Comparison of ENCODE assay signal across 33 cellular contexts in the genomic region with DNA sequence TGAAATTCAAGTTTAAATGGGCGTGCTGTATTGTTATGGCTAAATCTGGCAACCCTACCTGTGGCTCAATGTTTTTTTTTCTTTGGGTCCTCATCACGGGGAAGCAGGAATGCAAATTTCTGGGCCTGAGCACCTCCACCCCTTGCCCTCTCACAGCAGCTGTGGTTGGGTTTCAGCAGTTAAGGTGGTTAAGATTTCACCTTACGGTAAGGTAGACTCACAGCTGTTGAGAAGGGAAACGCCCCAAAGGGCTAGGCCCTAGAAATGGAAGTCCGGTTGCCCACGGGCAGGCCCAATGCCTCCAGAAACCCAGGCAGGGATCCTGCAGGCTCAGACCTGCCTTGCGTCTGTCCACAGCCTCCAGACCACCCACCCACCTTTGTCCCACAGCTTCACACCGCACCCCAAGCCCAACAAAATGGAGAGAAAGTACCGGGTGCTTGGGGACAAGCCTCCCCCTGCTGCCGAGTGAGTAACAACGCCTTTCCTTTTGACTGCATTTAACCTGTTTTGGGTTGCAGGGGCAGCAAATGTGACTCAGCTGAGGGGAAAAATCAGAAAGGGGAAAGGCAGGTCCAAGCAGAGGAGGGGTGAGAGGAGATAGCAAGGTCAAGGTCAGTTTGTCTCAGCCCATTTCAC. TPM values are rescaled to one million over a fixed set of nuclear protein-coding genes. Genes with fewer than 3 reads are reported as not detected.
A peak's percentile ranks its signal among the peaks of the same experiment; 100 is the strongest.
DNase-seq lines count a peak whose midpoint lies in the region; ATAC-seq and TF ChIP-seq lines count a peak whose summit lies in the region.
"Had no signal": no experiment of that assay in that cellular context is flagged by ENCODE, and none has a peak within 500 bp of the region (broad histone marks: within the 10 kb centered on the region; RNA-seq: fewer than 3 reads in every experiment).

No MANE protein-coding gene starts in this region.

- POLR2A ChIA-PET in GM10248 (lab: Yijun Ruan, JAX) = no interaction called here

- peaks cover 13% of the 10 kb centered on the region for H3K9me2 ChIP-seq in GM23338 (ENCODE audit: insufficient read depth)

- H3K9me3 ChIP-seq in iPS-15b (ENCODE audit: control insufficient read depth, insufficient read depth, low read length) (no peaks in the 10 kb centered on the region), prostate gland (no peaks in the 10 kb centered on the region), esophagus squamous epithelium (no peaks in the 10 kb centered on the region)
- H3K9me3 ChIP-seq: gastroesophageal sphincter, vagina had no signal

- no peaks in the 10 kb centered on the region for H3F3A ChIP-seq in GM23338 (replicated peaks; ENCODE audit: low read depth)

- no peak overlapping the region for H2AFZ ChIP-seq in GM23338
- H2AFZ ChIP-seq: hepatocyte had no signal

- H3K27me3 ChIP-seq in GM23338 (ENCODE audit: insufficient read depth) (no peaks in the 10 kb centered on the region), iPS-15b (ENCODE audit: control insufficient read depth, insufficient read depth, low read length) (no peaks in the 10 kb centered on the region), prostate gland (replicated peaks; ENCODE audit: insufficient read depth) (no peaks in the 10 kb centered on the region), esophagus squamous epithelium (no peaks in the 10 kb centered on the region)
- H3K27me3 ChIP-seq: ascending aorta, gastroesophageal sphincter, hepatocyte, vagina had no signal

- TF ChIP-seq POLR2A in prostate gland (IDR thresholded peaks at IDR 0.05) (no peak), esophagus squamous epithelium (IDR thresholded peaks at IDR 0.05) (no peak)

- intact Hi-C loops in prostate gland (cut with DNase I) = no loop called here
- intact Hi-C loops in esophagus squamous epithelium (cut with DNase I) = no loop called here

- H3K4me1 ChIP-seq in GM23338 (ENCODE audit: insufficient read depth) (no peaks in the 10 kb centered on the region), iPS-15b (ENCODE audit: control insufficient read depth, insufficient read depth, low read length) (peaks cover 10% of the 10 kb centered on the region), prostate gland (replicated peaks) (no peaks in the 10 kb centered on the region), esophagus squamous epithelium (no peaks in the 10 kb centered on the region)
- H3K4me1 ChIP-seq: A549, ascending aorta, gastroesophageal sphincter, vagina had no signal

- CTCF ChIA-PET in GM10248 (lab: Yijun Ruan, JAX) = interaction anchor here (0.9 to 4.0 kb wide), 5 partner anchors 11 to 507 kb away, joined by 3 to 15 read pairs (median 6); no protein-coding TSS in a partner anchor

- H3K9me3 Mint-ChIP-seq in GM23338 = peaks cover 4% of the 10 kb centered on the region
- H3K9me3 Mint-ChIP-seq: activated naive CD8-positive, alpha-beta T cell treated with anti-CD3 and anti-CD28 coated beads, Interleukin-2, amount 10 ng/mL, durations not matched to agents 7 days and 5 days had no signal

- no peaks in the 10 kb centered on the region for H3K79me2 ChIP-seq in GM23338 (replicated peaks; ENCODE audit: insufficient read depth)
- H3K79me2 ChIP-seq: hepatocyte had no signal

- peak; percentile 55 for DNase-seq in GM10248 (ENCODE audit: extremely low spot score)
- DNase-seq in GM23338 (ENCODE audit: low spot score) = peak; percentile 16
- peak; percentile 12 for DNase-seq in RPMI8226
- DNase-seq in prostate gland (ENCODE audit: low spot score) = no peak
- DNase-seq in esophagus squamous epithelium (lab: John Stamatoyannopoulos, UW) = no peak
- no peak for DNase-seq in NCI-H82 treated with DMSO at 0.1 percent for 48 hours (lab: John Stamatoyannopoulos, UW; ENCODE audit: unreplicated experiment)
- DNase-seq: activated CD4-positive, alpha-beta T cell treated with anti-CD3 and anti-CD28 coated beads for 48 hours; activated CD8-positive, alpha-beta memory T cell treated with anti-CD3 and anti-CD28 coated beads for 24 hours; activated effector memory CD4-positive, alpha-beta T cell treated with anti-CD3 and anti-CD28 coated beads, Interleukin-2, amount 50 U/mL, for 16 hours; activated naive CD8-positive, alpha-beta T cell treated with anti-CD3 and anti-CD28 coated beads, Interleukin-2, amount 10 ng/mL, durations not matched to agents 7 days and 5 days; CD8-positive, alpha-beta T cell; central memory CD4-positive, alpha-beta T cell; dermis blood vessel endothelial cell; EL; GOT3; left ventricle myocardium superior; naive thymus-derived CD8-positive, alpha-beta T cell; NCI-H1092 treated with DMSO at 0.1 percent for 48 hours; NCI-H2029; NCI-H774; nucleus accumbens; stimulated activated naive CD8-positive, alpha-beta T cell treated with anti-CD3 and anti-CD28 coated beads, Interleukin-15, Interleukin-2, amounts not matched to agents 100 U/mL and 50 U/mL, for 24 hours had no signal

- H3K4me2 ChIP-seq in GM23338 = no peak overlapping the region
- H3K4me2 ChIP-seq: A549, hepatocyte had no signal

- no peak overlapping the region for H3K27ac ChIP-seq in GM23338 (ENCODE audit: low read depth)
- H3K27ac ChIP-seq in prostate gland = no peak overlapping the region
- H3K27ac ChIP-seq in esophagus squamous epithelium = no peak overlapping the region
- H3K27ac ChIP-seq: A549, ascending aorta, gastroesophageal sphincter, hepatocyte, thoracic aorta, vagina had no signal

- no peaks in the 10 kb centered on the region for H4K20me1 ChIP-seq in GM23338 (replicated peaks; ENCODE audit: insufficient read depth)

- no peak overlapping the region for H3K4me3 Mint-ChIP-seq in GM23338
- H3K4me3 Mint-ChIP-seq: activated naive CD8-positive, alpha-beta T cell treated with anti-CD3 and anti-CD28 coated beads, Interleukin-2, amount 10 ng/mL, durations not matched to agents 7 days and 5 days; B cell; CD8-positive, alpha-beta T cell; mesothelial cell of epicardium; naive thymus-derived CD8-positive, alpha-beta T cell; T-helper 2 cell treated with Interferon-gamma antibody and Interleukin-4, amounts not matched to agents 5 μg/mL and 100 μg/mL, for 36 hours had no signal

- no peaks in the 10 kb centered on the region for H3K36me3 ChIP-seq in GM23338 (ENCODE audit: insufficient read depth)
- H3K36me3 ChIP-seq in iPS-15b (ENCODE audit: control insufficient read depth, insufficient read depth, low read length) = peaks cover 6% of the 10 kb centered on the region
- no peaks in the 10 kb centered on the region for H3K36me3 ChIP-seq in prostate gland
- peaks cover 0 to 57% (median 0%) of the 10 kb centered on the region in 3 donors for H3K36me3 ChIP-seq in esophagus squamous epithelium
- H3K36me3 ChIP-seq: vagina had no signal

- TF ChIP-seq CTCF in GM10248 (IDR thresholded peaks at IDR 0.05; ENCODE audit: control extremely low read depth, extremely low read depth, low read depth, missing control alignments) = no peak
- TF ChIP-seq CTCF in GM23338 (conservative IDR thresholded peaks at IDR 0.05; ENCODE audit: low read depth in 2 of 2) = peak; percentile 18 to 48; a peak in 3 of 4 replicates
- no peak for TF ChIP-seq CTCF in prostate gland (IDR thresholded peaks at IDR 0.05)
- no peak for TF ChIP-seq CTCF in esophagus squamous epithelium (IDR thresholded peaks at IDR 0.05)

- H3K4me3 ChIP-seq in GM23338 = no peak overlapping the region
- no peak overlapping the region for H3K4me3 ChIP-seq in iPS-15b (ENCODE audit: low read depth, low read length)
- H3K4me3 ChIP-seq in prostate gland = no peak overlapping the region
- H3K4me3 ChIP-seq in esophagus squamous epithelium = no peak overlapping the region
- H3K4me3 ChIP-seq: A549, ascending aorta, gastroesophageal sphincter, hepatocyte, thoracic aorta, vagina had no signal

- H3K36me3 Mint-ChIP-seq in GM23338 (ENCODE audit: low read depth) = peaks cover 35% of the 10 kb centered on the region

- peaks cover 17% of the 10 kb centered on the region for H3K4me1 Mint-ChIP-seq in GM23338

- ATAC-seq in GM23338 (peak; percentile 65), HG02678 (IDR thresholded peaks at IDR 0.05; ENCODE audit: unreplicated experiment) (no peak)
- ATAC-seq: A549; CD8-positive, alpha-beta T cell; gastroesophageal sphincter; left ventricle myocardium superior; naive thymus-derived CD8-positive, alpha-beta T cell; stimulated activated naive CD8-positive, alpha-beta T cell treated with anti-CD3 and anti-CD28 coated beads, Interleukin-15, Interleukin-2, amounts not matched to agents 100 U/mL and 50 U/mL, for 24 hours had no signal

- 78% methylated on average over 11 of the region's 11 CpGs for WGBS in prostate gland
- WGBS in esophagus squamous epithelium, 2 donors = 82 to 83% methylated on average over 6 to 8 of the region's 11 CpGs

- peak overlapping the region; percentile 24 for H3K9ac ChIP-seq in iPS-15b (ENCODE audit: low read depth, low read length)

- H3K27me3 Mint-ChIP-seq in GM23338 (ENCODE audit: insufficient read depth, low read depth, poor library complexity) = peaks cover 4% of the 10 kb centered on the region
- H3K27me3 Mint-ChIP-seq: activated naive CD8-positive, alpha-beta T cell treated with anti-CD3 and anti-CD28 coated beads, Interleukin-2, amount 10 ng/mL, durations not matched to agents 7 days and 5 days; B cell; naive thymus-derived CD8-positive, alpha-beta T cell had no signal

- H3K27ac Mint-ChIP-seq in GM23338 = peak overlapping the region; percentile 75
- H3K27ac Mint-ChIP-seq: activated naive CD8-positive, alpha-beta T cell treated with anti-CD3 and anti-CD28 coated beads, Interleukin-2, amount 10 ng/mL, durations not matched to agents 7 days and 5 days; B cell; CD8-positive, alpha-beta T cell; mesothelial cell of epicardium; T-helper 2 cell treated with Interferon-gamma antibody and Interleukin-4, amounts not matched to agents 5 μg/mL and 100 μg/mL, for 36 hours had no signal

TF ChIP-seq in GM23338, 12 proteins besides CTCF, POLR2A, EP300 and RAD21 (continues in another document):
- TF ChIP-seq ZNF114 (CRISPR knock-in tag; IDR thresholded peaks at IDR 0.05) = no peak

RNA-seq across cellular contexts. Expression of a gene that starts 48.1 kb away (rescaled TPM):
- 1.7 and 3.1 TPM in 2 replicates for total RNA-seq in GM23338 (2014; rRNA removed; shearing (Covaris generic))
- 0.47 and 1.7 TPM in 2 replicates for polyA plus RNA-seq in GM23338 (2016; fragmentation: Nextera tagmentation; extraction: Ambion mirVana)
- total RNA-seq in prostate gland = 10 to 100 TPM in 1 of 2 donors, 1 to 10 TPM in 1; 9.3 to 18.0 TPM
- 10 to 100 TPM in 2 of 4 donors, 1 to 10 TPM in 2; 7.7 to 11.3 (median 10.2) TPM for total RNA-seq in esophagus squamous epithelium

RNA-seq across cellular contexts. Expression of a gene that starts 56.3 kb away (rescaled TPM):
- 3.2 and 7.1 TPM in 2 replicates for total RNA-seq in GM23338 (2014; rRNA removed; shearing (Covaris generic))
- 1.7 and 3.9 TPM in 2 replicates for polyA plus RNA-seq in GM23338 (2016; fragmentation: Nextera tagmentation; extraction: Ambion mirVana)
- 10 to 100 TPM in 1 of 2 donors, 1 to 10 TPM in 1; 1.6 to 22.8 TPM for total RNA-seq in prostate gland
- 1 to 10 TPM in 2 of 4 donors, under 1 TPM in 1, not detected in 1; 0.88 to 4.8 (median 2.7) TPM for total RNA-seq in esophagus squamous epithelium

Comparison
In these comparisons a context has a peak if more than half of its experiments do, and no peak if none do; other contexts are left out.
1. DNase-seq: peak in GM10248 (single experiment), GM23338 (single experiment) and RPMI8226 (single experiment); none in prostate gland (single experiment), esophagus squamous epithelium (single experiment) and NCI-H82 treated with DMSO at 0.1 percent for 48 hours (single experiment).
2. CTCF ChIP-seq: peak in GM23338 (2 of 2); none in GM10248 (single experiment), prostate gland (0 of 4) and esophagus squamous epithelium (0 of 6).